Comparison of ENCODE assay signal across 10 cellular contexts in genomic region chr20:33826270-33826897, GRCh38. TPM values are rescaled to one million over a fixed set of nuclear protein-coding genes. Genes with fewer than 3 reads are reported as not detected.
A peak's percentile ranks its signal among the peaks of the same experiment; 100 is the strongest.
DNase-seq lines count a peak whose midpoint lies in the region; ATAC-seq, FAIRE-seq and TF ChIP-seq lines count a peak whose summit lies in the region.
"Had no signal": no experiment of that assay in that cellular context is flagged by ENCODE, and none has a peak within 500 bp of the region (broad histone marks: within the 10 kb centered on the region; RNA-seq: fewer than 3 reads in every experiment).

No MANE protein-coding gene starts in this region.

- no peak for TF ChIP-seq EP300 in K562 (IDR thresholded peaks at IDR 0.05; ENCODE audit: low read length)

- H3K4me3 Mint-ChIP-seq in memory B cell, result no peak overlapping the region

- H3K27ac ChIP-seq in left ventricle myocardium inferior (replicated peaks) (peak overlapping the region; percentile 46), K562 (ENCODE audit: extremely low read depth, low read depth, low read length) (no peak overlapping the region), vagina (peak overlapping the region; percentile 61), adrenal gland (peak overlapping the region in 1 of 5 donors; percentile 24), smooth muscle cell (ENCODE audit: low read depth) (no peak overlapping the region)

- TF ChIP-seq POLR2A in K562 (conservative IDR thresholded peaks at IDR 0.05), result no peak
- no peak for TF ChIP-seq POLR2A in vagina (IDR thresholded peaks at IDR 0.05)
- TF ChIP-seq POLR2A in adrenal gland (IDR thresholded peaks at IDR 0.05), result no peak

- WGBS in K562 (ENCODE audit: insufficient coverage, low coverage, missing lambda C conversion rate), result 73% methylated on average over 5 of the region's 5 CpGs
- WGBS in adrenal gland, 4 donors, result 81 to 84% (median 83%) methylated on average over 5 of the region's 5 CpGs
- 90% methylated on average over 5 of the region's 5 CpGs for WGBS in smooth muscle cell (ENCODE audit: low lambda C conversion rate)

- in situ Hi-C loops in K562 (cut with MboI), result no loop called here

- POLR2A ChIA-PET in K562 (lab: Yijun Ruan, JAX), result interaction anchor here (0.6 to 2.8 kb wide), 7 partner anchors 10 to 162 kb away, joined by 3 to 9 read pairs (median 4); no protein-coding TSS in a partner anchor

- H3K27me3 Mint-ChIP-seq in memory B cell, result no peaks in the 10 kb centered on the region

- BruUV-seq in K562 (replicated peaks; lab: Mats Ljungman, UMichigan), result no TSS peak

- TF ChIP-seq CTCF in left ventricle myocardium inferior (IDR thresholded peaks at IDR 0.05; ENCODE audit: borderline replicate concordance) (no peak), K562 (IDR thresholded peaks at IDR 0.05 in 2 of 3, conservative IDR thresholded peaks at IDR 0.05 in 1 of 3; ENCODE audit: insufficient read depth in 2 of 3, low read depth in 1 of 3, low read length in 3 of 3) (no peak), vagina (IDR thresholded peaks at IDR 0.05) (no peak), adrenal gland (IDR thresholded peaks at IDR 0.05) (no peak), smooth muscle cell (IDR thresholded peaks at IDR 0.05; ENCODE audit: borderline replicate concordance, insufficient read depth, poor library complexity, severe bottlenecking) (no peak)

- peaks cover 45% of the 10 kb centered on the region for H3K4me1 Mint-ChIP-seq in memory B cell

- ATAC-seq in left cardiac atrium (no peak), K562 (peak; percentile 62), memory B cell (ENCODE audit: low read depth) (no peak), GM21381 (IDR thresholded peaks at IDR 0.05; ENCODE audit: unreplicated experiment) (no peak)

- FAIRE-seq in K562 (lab: Jason Lieb, UNC), result no peak
- FAIRE-seq: urothelium cell line had no signal

- peaks cover 4% of the 10 kb centered on the region for H3K9me1 ChIP-seq in K562 (ENCODE audit: control insufficient read depth, insufficient read depth, low read length)

- CTCF ChIA-PET in K562 (lab: Yijun Ruan, JAX; ENCODE audit: low intra/inter-chr PET ratio), result no interaction called here

- no peak overlapping the region for H2AFZ ChIP-seq in K562 (ENCODE audit: low read depth, low read length)
- H2AFZ ChIP-seq in smooth muscle cell (ENCODE audit: low read depth), result no peak overlapping the region

- DNase-seq in left ventricle myocardium inferior (no peak), left cardiac atrium (no peak), K562 (ENCODE audit: extremely low read depth in 1 of 4, low spot score in 3 of 4) (peak in 1 of 4 experiments; percentile 30), memory B cell (ENCODE audit: low spot score in 2 of 2) (no peak), vagina (ENCODE audit: extremely low spot score in 2 of 2) (no peak), adrenal gland (no peak), smooth muscle cell (lab: John Stamatoyannopoulos, UW; ENCODE audit: unreplicated experiment) (no peak)
- DNase-seq: activated CD4-positive, alpha-beta T cell treated with anti-CD3 and anti-CD28 coated beads, Interleukin-2, amount 50 U/mL, for 1 hour had no signal

- H3K9me3 ChIP-seq in left ventricle myocardium inferior (replicated peaks) (no peaks in the 10 kb centered on the region), K562 (replicated peaks; ENCODE audit: control insufficient read depth, insufficient read depth, low read depth, low read length) (no peaks in the 10 kb centered on the region), vagina (no peaks in the 10 kb centered on the region), adrenal gland (replicated peaks in 1 of 3) (no peaks in the 10 kb centered on the region), smooth muscle cell (replicated peaks; ENCODE audit: low read depth) (no peaks in the 10 kb centered on the region)

- TF ChIP-seq RAD21 in K562 (CRISPR knock-in tag; conservative IDR thresholded peaks at IDR 0.05 in 1 of 2, IDR thresholded peaks at IDR 0.05 in 1 of 2), result no peak

- H3K4me1 ChIP-seq in left ventricle myocardium inferior (peaks cover 100% of the 10 kb centered on the region), K562 (replicated peaks in 1 of 2; ENCODE audit: control insufficient read depth in 2 of 2, insufficient read depth in 2 of 2, low read length in 2 of 2) (peaks cover 12 to 22% of the 10 kb centered on the region in 2 experiments), vagina (peaks cover 89% of the 10 kb centered on the region), adrenal gland (replicated peaks in 1 of 2) (peaks cover 0 to 70% of the 10 kb centered on the region in 2 donors), smooth muscle cell (ENCODE audit: low read depth) (peaks cover 39% of the 10 kb centered on the region)

- no peak overlapping the region for H3K9ac ChIP-seq in K562 (ENCODE audit: insufficient read depth in 1 of 2, low read depth in 2 of 2, low read length in 2 of 2)
- no peak overlapping the region for H3K9ac ChIP-seq in smooth muscle cell (ENCODE audit: low read depth)

- peaks cover 15% of the 10 kb centered on the region for H3K36me3 Mint-ChIP-seq in memory B cell

- H3K4me2 ChIP-seq in K562 (ENCODE audit: insufficient read depth, low read length) (no peak overlapping the region), smooth muscle cell (no peak overlapping the region)

- H3K4me3 ChIP-seq in left ventricle myocardium inferior (no peak overlapping the region), K562 (no peak overlapping the region), vagina (no peak overlapping the region), adrenal gland (no peak overlapping the region), smooth muscle cell (no peak overlapping the region)

- H3K27ac Mint-ChIP-seq in memory B cell, result peak overlapping the region; percentile 49

- no peaks in the 10 kb centered on the region for H3K9me3 Mint-ChIP-seq in memory B cell

- H4K20me1 ChIP-seq in K562 (replicated peaks; ENCODE audit: control insufficient read depth, insufficient read depth, low read length) (peaks cover 28% of the 10 kb centered on the region), smooth muscle cell (ENCODE audit: low read depth) (peaks cover 100% of the 10 kb centered on the region)

- intact Hi-C loops in left ventricle myocardium inferior (cut with micrococcal nuclease) (no loop called here), left cardiac atrium (cut with DNase I) (no loop called here), K562 (cut with micrococcal nuclease) (no loop called here), vagina (cut with DNase I) (no loop called here), adrenal gland (cut with DNase I) (no loop called here)

- peaks cover 61% of the 10 kb centered on the region for H3K79me2 ChIP-seq in K562 (ENCODE audit: control insufficient read depth, insufficient read depth, low read length)
- peaks cover 90% of the 10 kb centered on the region for H3K79me2 ChIP-seq in smooth muscle cell (ENCODE audit: low read depth)

- peaks cover 22% of the 10 kb centered on the region for H3F3A ChIP-seq in smooth muscle cell (ENCODE audit: low read depth)

- no peaks in the 10 kb centered on the region for H3K27me3 ChIP-seq in left ventricle myocardium inferior (ENCODE audit: low read depth)
- H3K27me3 ChIP-seq in K562 (ENCODE audit: control insufficient read depth in 2 of 2, insufficient read depth in 2 of 2, low read length in 2 of 2), result no peaks in the 10 kb centered on the region
- no peaks in the 10 kb centered on the region for H3K27me3 ChIP-seq in vagina
- H3K27me3 ChIP-seq in adrenal gland, result no peaks in the 10 kb centered on the region
- no peaks in the 10 kb centered on the region for H3K27me3 ChIP-seq in smooth muscle cell (ENCODE audit: low read depth)

- H3K36me3 ChIP-seq in left ventricle myocardium inferior, result no peaks in the 10 kb centered on the region
- no peaks in the 10 kb centered on the region for H3K36me3 ChIP-seq in K562 (ENCODE audit: control insufficient read depth, insufficient read depth, low read length)
- H3K36me3 ChIP-seq in vagina, result no peaks in the 10 kb centered on the region
- no peaks in the 10 kb centered on the region for H3K36me3 ChIP-seq in adrenal gland (replicated peaks in 1 of 2)
- H3K36me3 ChIP-seq in smooth muscle cell (ENCODE audit: low read depth), result no peaks in the 10 kb centered on the region

TF ChIP-seq in K562, 482 proteins besides CTCF, POLR2A, EP300 and RAD21 (continues in another document):
- TF ChIP-seq, protein P1, sequence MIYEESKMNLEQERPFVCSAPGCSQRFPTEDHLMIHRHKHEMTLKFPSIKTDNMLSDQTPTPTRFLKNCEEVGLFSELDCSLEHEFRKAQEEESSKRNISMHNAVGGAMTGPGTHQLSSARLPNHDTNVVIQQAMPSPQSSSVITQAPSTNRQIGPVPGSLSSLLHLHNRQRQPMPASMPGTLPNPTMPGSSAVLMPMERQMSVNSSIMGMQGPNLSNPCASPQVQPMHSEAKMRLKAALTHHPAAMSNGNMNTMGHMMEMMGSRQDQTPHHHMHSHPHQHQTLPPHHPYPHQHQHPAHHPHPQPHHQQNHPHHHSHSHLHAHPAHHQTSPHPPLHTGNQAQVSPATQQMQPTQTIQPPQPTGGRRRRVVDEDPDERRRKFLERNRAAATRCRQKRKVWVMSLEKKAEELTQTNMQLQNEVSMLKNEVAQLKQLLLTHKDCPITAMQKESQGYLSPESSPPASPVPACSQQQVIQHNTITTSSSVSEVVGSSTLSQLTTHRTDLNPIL (CRISPR knock-in tag; IDR thresholded peaks at IDR 0.05), result no peak

RNA-seq across cellular contexts. Expression of gene CHMP4B, which starts 15.2 kb away (rescaled TPM):
- total RNA-seq in left ventricle myocardium inferior (104 TPM), left cardiac atrium (10 to 100 TPM; 82.2 to 97.7 TPM), K562 (2014; rRNA removed) (35.4 and 39.2 TPM in 2 replicates), K562 (2014; rRNA removed; fragmentation: Illumina TruSeq; extraction: Trizol) (18.6 and 18.8 TPM in 2 replicates), K562 (2015; rRNA removed; fragmentation: Illumina TruSeq; extraction: Trizol) (30.4 and 30.8 TPM in 2 replicates), K562 (2021) (43.9 and 45.1 TPM in 2 replicates), vagina (95.5 TPM), adrenal gland (100 to 1,000 TPM in 5 of 8 donors, 10 to 100 TPM in 3; 55.1 to 132 (median 103) TPM), smooth muscle cell (49.4 and 52.7 TPM in 2 replicates)
- 6.2 and 7.5 TPM in 2 replicates for total RNA-seq in K562 (2011; cell fraction: chromatin; rRNA removed; ENCODE audit: low replicate concordance)
- 5.7 TPM in 2 replicates for total RNA-seq in K562 (2011; cell fraction: nucleolus; rRNA removed)
- total RNA-seq in K562 (2011; cell fraction: nucleoplasm; rRNA removed), result 7.3 and 9.1 TPM in 2 replicates
- polyA plus RNA-seq in K562 (2011; rRNA removed) (25.2 and 31.8 TPM in 2 replicates), K562 (2014; fragmentation: Illumina TruSeq; extraction: Trizol) (55.9 and 61.8 TPM in 2 replicates), K562 (2014; fragmentation: Nextera tagmentation; extraction: Ambion mirVana) (1 to 10 TPM; 1.8 to 2.5 TPM), K562 (2014; rRNA removed) (51.9 and 64.7 TPM in 2 replicates), adrenal gland (100 to 1,000 TPM in 1 of 3 donors, 10 to 100 TPM in 2; 68.5 to 150 (median 86.3) TPM), smooth muscle cell (6.2 and 7.1 TPM in 2 replicates)
- polyA plus RNA-seq in K562 (2011; cell fraction: cytosol; rRNA removed), result 21.4 and 26.5 TPM in 2 replicates
- polyA plus RNA-seq in K562 (2011; cell fraction: nucleus; rRNA removed), result 8.8 and 10.6 TPM in 2 replicates
- polyA plus RNA-seq in K562 (2012), result 58.9 and 64.6 TPM in 2 replicates
- polyA minus RNA-seq in K562 (2011; rRNA and poly(A)+ RNA removed), result 10.0 and 11.8 TPM in 2 replicates
- 13.6 and 16.1 TPM in 2 replicates for polyA minus RNA-seq in K562 (2011; cell fraction: cytosol; rRNA and poly(A)+ RNA removed)
- 2.7 and 4.3 TPM in 2 replicates for polyA minus RNA-seq in K562 (2011; cell fraction: nucleus; rRNA and poly(A)+ RNA removed)

Comparison
In these comparisons a context has a peak if more than half of its experiments do, and no peak if none do; other contexts are left out.
1. H3K27ac ChIP-seq: peak in left ventricle myocardium inferior (single experiment) and vagina (single experiment); none in K562 (single experiment) and smooth muscle cell (single experiment).